Comparison of ENCODE assay signal across 8 cellular contexts in genomic region chr21:45248301-45248892, GRCh38. TPM values are rescaled to one million over a fixed set of nuclear protein-coding genes. Genes with fewer than 3 reads are reported as not detected.
DNase-seq lines count a peak whose midpoint lies in the region; ATAC-seq and TF ChIP-seq lines count a peak whose summit lies in the region.

No MANE protein-coding gene starts in this region.

- no peaks in the 10 kb centered on the region for H3K4me1 Mint-ChIP-seq in MCF 10A (ENCODE audit: insufficient read depth, unreplicated experiment)
- peaks cover 24% of the 10 kb centered on the region for H3K4me1 Mint-ChIP-seq in brain

- 52 to 53% methylated on average over 8 to 13 of the region's 13 CpGs for whole genome bisulfite sequencing in transverse colon (ENCODE audit: low coverage in 1 of 2), 2 donors

- peaks cover 14% of the 10 kb centered on the region for H3K9me3 Mint-ChIP-seq in MCF 10A (ENCODE audit: unreplicated experiment)
- peaks cover 13 to 23% (median 18%) of the 10 kb centered on the region in 5 experiments for H3K9me3 Mint-ChIP-seq in brain

- CTCF ChIA-PET in MCF 10A (lab: Yijun Ruan, JAX) = interaction anchor here (1.1 kb wide), 1 partner anchor 108 kb away, joined by 6 read pairs; no protein-coding TSS in a partner anchor

- TF ChIP-seq CTCF in breast epithelium (IDR thresholded peaks at IDR 0.05) = no peak
- TF ChIP-seq CTCF in MCF 10A (IDR thresholded peaks at IDR 0.05; ENCODE audit: unreplicated experiment) = no peak
- no peak for TF ChIP-seq CTCF in brain (conservative IDR thresholded peaks at IDR 0.05)
- TF ChIP-seq CTCF in lower lobe of right lung (IDR thresholded peaks at IDR 0.05) = no peak
- TF ChIP-seq CTCF in thoracic aorta (IDR thresholded peaks at IDR 0.05) = no peak
- no peak for TF ChIP-seq CTCF in transverse colon (IDR thresholded peaks at IDR 0.05)

- H3K36me3 ChIP-seq in breast epithelium (no peaks in the 10 kb centered on the region), lower lobe of right lung (no peaks in the 10 kb centered on the region), thoracic aorta (no peaks in the 10 kb centered on the region), transverse colon (no peaks in the 10 kb centered on the region)

- H3K9me3 ChIP-seq in breast epithelium = peaks cover 7 to 12% of the 10 kb centered on the region in 2 donors
- peaks cover 6% of the 10 kb centered on the region for H3K9me3 ChIP-seq in lower lobe of right lung
- H3K9me3 ChIP-seq in thoracic aorta = peaks cover 8% of the 10 kb centered on the region
- H3K9me3 ChIP-seq in transverse colon = peaks cover 8 to 9% of the 10 kb centered on the region in 2 donors

- H3K4me1 ChIP-seq in breast epithelium = no peaks in the 10 kb centered on the region
- H3K4me1 ChIP-seq in lower lobe of right lung = no peaks in the 10 kb centered on the region
- H3K4me1 ChIP-seq in thoracic aorta (ENCODE audit: control insufficient read depth in 1 of 2, low read depth in 2 of 2) = peaks cover 4 to 16% of the 10 kb centered on the region in 2 donors
- peaks cover 0 to 9% (median 5%) of the 10 kb centered on the region in 4 donors for H3K4me1 ChIP-seq in transverse colon

- H3K27ac Mint-ChIP-seq in MCF 10A (ENCODE audit: low read depth, unreplicated experiment) = no peak overlapping the region
- peak overlapping the region in 4 of 5 experiments; percentile 16 to 87 (median 35) for H3K27ac Mint-ChIP-seq in brain

- POLR2A ChIA-PET in MCF 10A (lab: Yijun Ruan, JAX) = no interaction called here

- ATAC-seq in lower lobe of right lung (no peak), thoracic aorta (ENCODE audit: insufficient number of reproducible peaks, low FRiP score, low read depth) (no peak), GM18520 (IDR thresholded peaks at IDR 0.05; ENCODE audit: unreplicated experiment) (no peak)

- in situ Hi-C loops in transverse colon (cut with MboI; ENCODE audit: low pct_ligation_motif_present in 1 of 4, low pct_unique_long_range_greater_than_20kb in 1 of 4, low sequenced_read_pairs in 3 of 4) = no loop called here

- H3K27ac ChIP-seq in breast epithelium (no peak overlapping the region), lower lobe of right lung (no peak overlapping the region), thoracic aorta (no peak overlapping the region), transverse colon (peak overlapping the region in 2 of 4 donors; percentile 34 to 50)

- DNase-seq in breast epithelium (ENCODE audit: low spot score in 2 of 2) (peak in 1 of 2 donors; percentile 14), MCF 10A (ENCODE audit: unreplicated experiment) (no peak), lower lobe of right lung (no peak), thoracic aorta (ENCODE audit: low spot score) (no peak), NCI-H1694 (lab: John Stamatoyannopoulos, UW) (no peak), transverse colon (no peak)

- H3K4me3 Mint-ChIP-seq in MCF 10A (ENCODE audit: unreplicated experiment) (no peak overlapping the region), brain (peak overlapping the region; percentile 28 to 73 (median 35))

- peak overlapping the region; percentile 30 to 67 (median 38) for H3K4me3 ChIP-seq in breast epithelium
- peak overlapping the region; percentile 27 for H3K4me3 ChIP-seq in lower lobe of right lung
- peak overlapping the region; percentile 47 for H3K4me3 ChIP-seq in thoracic aorta
- peak overlapping the region in 1 of 4 donors; percentile 30 for H3K4me3 ChIP-seq in transverse colon

- intact Hi-C loops in breast epithelium (cut with DNase I; ENCODE audit: low total_unique reads) (no loop called here), MCF 10A (cut with micrococcal nuclease) (no loop called here), lower lobe of right lung (cut with DNase I) (no loop called here), transverse colon (cut with DNase I; ENCODE audit: low total_unique reads) (no loop called here)

- H3K27me3 ChIP-seq in breast epithelium (peaks cover 0 to 3% of the 10 kb centered on the region in 2 donors), lower lobe of right lung (ENCODE audit: low read depth) (peaks cover 27% of the 10 kb centered on the region), thoracic aorta (replicated peaks; ENCODE audit: insufficient read depth) (no peaks in the 10 kb centered on the region), transverse colon (peaks cover 16% of the 10 kb centered on the region)

- TF ChIP-seq EP300 in transverse colon (IDR thresholded peaks at IDR 0.05; ENCODE audit: low read depth) = no peak

- H3K36me3 Mint-ChIP-seq in MCF 10A (ENCODE audit: insufficient read depth, unreplicated experiment) (no peaks in the 10 kb centered on the region), brain (peaks cover 4% of the 10 kb centered on the region)

- no TSS peak for BruUV-seq in MCF 10A (replicated peaks; lab: Mats Ljungman, UMichigan)

- H3K27me3 Mint-ChIP-seq in MCF 10A (ENCODE audit: insufficient read depth, unreplicated experiment) (peaks cover 43% of the 10 kb centered on the region), brain (peaks cover 3% of the 10 kb centered on the region)

- no peak for TF ChIP-seq POLR2A in breast epithelium (IDR thresholded peaks at IDR 0.05)
- TF ChIP-seq POLR2A in transverse colon (IDR thresholded peaks at IDR 0.05) = no peak

RNA-seq across cellular contexts. Expression of gene POFUT2, which starts 39.3 kb away (rescaled TPM):
- 10 to 100 TPM; 20.0 to 22.9 (median 22.1) TPM for total RNA-seq in breast epithelium
- 25.2 and 31.3 TPM in 2 replicates for total RNA-seq in MCF 10A (2022)
- polyA plus RNA-seq in brain (ENCODE audit: insufficient read depth, low read depth, low replicate concordance) = 11.5 TPM
- 29.1 TPM for total RNA-seq in lower lobe of right lung
- total RNA-seq in thoracic aorta = 10 to 100 TPM; 70.8 to 87.3 TPM
- 10 to 100 TPM; 29.9 to 79.3 (median 33.3) TPM for total RNA-seq in transverse colon
